In genomic region chr12:52193991-52194390, GRCh38 we compare ENCODE assay signal across 14 cellular contexts. TPM values are rescaled to one million over a fixed set of nuclear protein-coding genes. Genes with fewer than 3 reads are reported as not detected.
DNase-seq lines count a peak whose midpoint lies in the region; ATAC-seq and TF ChIP-seq lines count a peak whose summit lies in the region.
"Had no signal": no experiment of that assay in that cellular context is flagged by ENCODE, and none has a peak within 500 bp of the region (broad histone marks: within the 10 kb centered on the region; RNA-seq: fewer than 3 reads in every experiment).

No MANE protein-coding gene starts in this region.

- H3K9me3 ChIP-seq in cardiac muscle cell (ENCODE audit: low read depth) (no peaks in the 10 kb centered on the region), ascending aorta (no peaks in the 10 kb centered on the region), mesenchymal stem cell (ENCODE audit: control insufficient read depth, low read length) (no peaks in the 10 kb centered on the region)

- H2BK15ac ChIP-seq in mesenchymal stem cell (ENCODE audit: low read depth, poor library complexity, severe bottlenecking), result peak overlapping the region; percentile 73

- no peak overlapping the region for H4K91ac ChIP-seq in mesenchymal stem cell (ENCODE audit: low read length)

- peak; percentile 80 to 85 for DNase-seq in cardiac muscle cell (ENCODE audit: low read depth in 1 of 2, low spot score in 1 of 2)
- no peak for DNase-seq in cardiac septum (ENCODE audit: low spot score)
- no peak for DNase-seq in ascending aorta (ENCODE audit: low spot score in 2 of 2)
- DNase-seq in mesenchymal stem cell, result peak; percentile 62
- DNase-seq in stimulated activated naive CD4-positive, alpha-beta T cell treated with Interleukin-2 at 50 U/mL for 16 hours (lab: John Stamatoyannopoulos, UW), result no peak
- DNase-seq in HT-29 (ENCODE audit: low spot score), result no peak
- no peak for DNase-seq in foreskin fibroblast
- DNase-seq: activated CD8-positive, alpha-beta T cell treated with anti-CD3 and anti-CD28 coated beads, Interleukin-2, amount 10 ng/mL, durations not matched to agents 7 days and 5 days; activated gamma-delta T cell treated with Interleukin-2 at 50 U/mL for 16 hours; DND-41; erythroblast; posterior cingulate gyrus; T-helper 9 cell had no signal

- H3K36me3 ChIP-seq in cardiac muscle cell (no peaks in the 10 kb centered on the region), ascending aorta (no peaks in the 10 kb centered on the region), mesenchymal stem cell (ENCODE audit: control insufficient read depth in 1 of 2, insufficient read depth in 2 of 2, low read depth in 1 of 2, low read length in 2 of 2) (no peaks in the 10 kb centered on the region)

- no peak overlapping the region for H3K4me2 ChIP-seq in mesenchymal stem cell (ENCODE audit: low read length, poor library complexity, severe bottlenecking)

- ATAC-seq in HG02798 (IDR thresholded peaks at IDR 0.05; ENCODE audit: poor library complexity, unreplicated experiment), result no peak
- ATAC-seq: activated CD8-positive, alpha-beta T cell treated with anti-CD3 and anti-CD28 coated beads, Interleukin-2, amount 10 ng/mL, durations not matched to agents 7 days and 5 days had no signal

- H4K8ac ChIP-seq in mesenchymal stem cell (ENCODE audit: low read length), result no peak overlapping the region

- peak overlapping the region; percentile 17 to 46 for H3K4ac ChIP-seq in mesenchymal stem cell (ENCODE audit: low read depth in 1 of 2, low read length in 2 of 2)

- no peak overlapping the region for H3K14ac ChIP-seq in mesenchymal stem cell (ENCODE audit: low read length in 2 of 2)

- H3K4me3 ChIP-seq in cardiac muscle cell, result no peak overlapping the region
- H3K4me3 ChIP-seq in ascending aorta, result no peak overlapping the region
- no peak overlapping the region for H3K4me3 ChIP-seq in mesenchymal stem cell (ENCODE audit: insufficient read depth in 1 of 2, low read depth in 1 of 2, low read length in 2 of 2)
- no peak overlapping the region for H3K4me3 ChIP-seq in foreskin fibroblast (ENCODE audit: low read depth in 1 of 2, low read length in 2 of 2)

- peaks cover 27% of the 10 kb centered on the region for H3K4me1 ChIP-seq in cardiac muscle cell (ENCODE audit: low read depth)
- H3K4me1 ChIP-seq in ascending aorta, result peaks cover 29 to 52% of the 10 kb centered on the region in 2 donors
- H3K4me1 ChIP-seq in mesenchymal stem cell (ENCODE audit: control insufficient read depth, insufficient read depth, low read depth, low read length), result peaks cover 61% of the 10 kb centered on the region

- H3K27me3 ChIP-seq in cardiac muscle cell (peaks cover 5% of the 10 kb centered on the region), ascending aorta (no peaks in the 10 kb centered on the region), mesenchymal stem cell (ENCODE audit: control insufficient read depth in 1 of 2, insufficient read depth in 1 of 2, low read length in 2 of 2) (peaks cover 0 to under 1% of the 10 kb centered on the region in 2 experiments)

- no peak overlapping the region for H2BK5ac ChIP-seq in mesenchymal stem cell (ENCODE audit: low read depth, low read length, poor library complexity, severe bottlenecking)

- H3K23ac ChIP-seq in mesenchymal stem cell (ENCODE audit: low read length in 2 of 2), result no peak overlapping the region

- H3K27ac ChIP-seq in cardiac muscle cell (peak overlapping the region; percentile 35), ascending aorta (peak overlapping the region; percentile 3 to 56), mesenchymal stem cell (ENCODE audit: low read length, poor library complexity, severe bottlenecking) (peak overlapping the region; percentile 62)

- 20% methylated on average over 5 of the region's 6 CpGs for WGBS in mesenchymal stem cell

- no peak overlapping the region for H3K9ac ChIP-seq in mesenchymal stem cell (ENCODE audit: low read length)

- H2BK12ac ChIP-seq in mesenchymal stem cell (ENCODE audit: low read length in 2 of 2), result peak overlapping the region; percentile 90 to 98

- H2AK5ac ChIP-seq in mesenchymal stem cell (ENCODE audit: low read length, severe bottlenecking), result peak overlapping the region; percentile 98

- intact Hi-C loops in cardiac septum (cut with DNase I) (no loop called here), ascending aorta (cut with DNase I) (loop anchor here (2.0 kb wide), 1 partner anchor 27 kb away; no protein-coding TSS in a partner anchor)

- H3K79me1 ChIP-seq in mesenchymal stem cell (replicated peaks; ENCODE audit: low read length, poor library complexity, severe bottlenecking), result peaks cover 2% of the 10 kb centered on the region

- peak overlapping the region; percentile 22 to 61 for H3K18ac ChIP-seq in mesenchymal stem cell (ENCODE audit: low read depth in 1 of 2, low read length in 2 of 2)

- H2AFZ ChIP-seq in mesenchymal stem cell (ENCODE audit: low read depth, low read length), result no peak overlapping the region

- no peak overlapping the region for H2BK120ac ChIP-seq in mesenchymal stem cell (ENCODE audit: low read depth, low read length)

- TF ChIP-seq CTCF in cardiac muscle cell (IDR thresholded peaks at IDR 0.05; ENCODE audit: low read depth, low read length) (no peak), ascending aorta (IDR thresholded peaks at IDR 0.05) (no peak), foreskin fibroblast (IDR thresholded peaks at IDR 0.05; ENCODE audit: low read depth, low read length) (no peak)

RNA-seq across cellular contexts. Expression of gene KRT80, which starts 2.2 kb away (rescaled TPM):
- total RNA-seq in cardiac muscle cell, result not detected in 2 replicates
- not detected in 2 replicates for polyA plus RNA-seq in cardiac muscle cell
- 1.2 TPM for total RNA-seq in cardiac septum
- not detected for total RNA-seq in ascending aorta
- polyA plus RNA-seq in mesenchymal stem cell (2013, experiment 1 of 2), result 0.72 TPM
- 0.84 TPM for polyA plus RNA-seq in mesenchymal stem cell (2013, experiment 2 of 2)
- total RNA-seq in HT-29 (2014; rRNA removed; shearing (Covaris generic)), result 24.7 and 27.0 TPM in 2 replicates
- total RNA-seq: activated CD8-positive, alpha-beta T cell treated with anti-CD3 and anti-CD28 coated beads, Interleukin-2, amount 10 ng/mL, durations not matched to agents 7 days and 5 days had no signal

RNA-seq across cellular contexts. Expression of gene KRT7, which starts 39.1 kb away (rescaled TPM):
- total RNA-seq in cardiac muscle cell, result 0.21 and 0.36 TPM in 2 replicates
- polyA plus RNA-seq in cardiac muscle cell, result 0.50 TPM in 1 of 2 replicates, not detected in the other
- total RNA-seq in cardiac septum, result 1.2 TPM
- 153 TPM for total RNA-seq in ascending aorta
- polyA plus RNA-seq in mesenchymal stem cell (2013, experiment 1 of 2), result 5.1 TPM
- 5.7 TPM for polyA plus RNA-seq in mesenchymal stem cell (2013, experiment 2 of 2)
- 3.8 and 11.9 TPM in 2 replicates for total RNA-seq in HT-29 (2014; rRNA removed; shearing (Covaris generic))

Comparison
In these comparisons a context has a peak if more than half of its experiments do, and no peak if none do; other contexts are left out.
1. DNase-seq: peak in cardiac muscle cell (2 of 2) and mesenchymal stem cell (single experiment); none in cardiac septum (single experiment), ascending aorta (0 of 2), stimulated activated naive CD4-positive, alpha-beta T cell treated with Interleukin-2 at 50 U/mL for 16 hours (single experiment), HT-29 (single experiment) and foreskin fibroblast (0 of 2).
2. RNA of gene KRT80, which starts 2.2 kb away (total RNA-seq): 24.7 to 27.0 TPM in HT-29; 1.2 TPM in cardiac septum (single experiment), not detected in cardiac muscle cell and not detected in ascending aorta (single experiment); every median in the first group is over 10 times any median in the second.
3. RNA of gene KRT7, which starts 39.1 kb away (total RNA-seq): 153 TPM in ascending aorta (single experiment); 3.8 to 11.9 TPM in HT-29, 1.2 TPM in cardiac septum (single experiment) and 0.21 to 0.36 TPM in cardiac muscle cell; every median in the first group is over 10 times any median in the second.
4. Peak in every context shown above with its lines, with median percentiles within 50 percentile points of each other: H3K27ac ChIP-seq.